Comparison of ENCODE assay signal across 30 cellular contexts in the genomic region with DNA sequence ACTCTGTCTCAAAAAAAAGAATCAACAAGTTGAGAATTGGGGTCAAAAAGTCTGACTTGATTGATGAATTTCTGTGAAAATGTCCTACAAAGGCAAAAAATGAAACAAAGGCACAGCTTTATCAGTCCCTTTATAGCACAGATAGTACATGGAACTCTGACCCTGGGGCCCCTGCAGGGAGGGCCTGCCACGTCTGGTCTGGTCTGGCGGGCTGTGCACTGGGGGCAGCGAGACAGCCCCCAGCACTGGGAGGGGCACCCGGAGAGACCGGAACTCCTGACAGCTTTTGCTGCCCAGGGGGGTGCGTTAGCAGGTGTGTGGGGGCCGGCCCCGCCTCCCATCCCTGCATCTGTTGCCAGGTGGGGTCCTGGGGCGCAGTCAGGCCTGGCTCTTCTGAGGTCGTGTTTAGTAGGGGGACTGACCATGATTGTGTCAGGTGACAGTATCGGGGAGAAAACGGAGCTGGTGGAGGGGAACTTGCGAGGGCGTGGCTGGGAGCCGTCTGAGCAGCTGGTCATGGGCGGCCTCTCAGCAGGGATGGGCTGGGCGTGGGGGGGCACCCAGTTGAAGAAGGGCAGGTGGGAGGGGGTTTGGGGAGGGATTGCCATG. TPM values are rescaled to one million over a fixed set of nuclear protein-coding genes. Genes with fewer than 3 reads are reported as not detected.
DNase-seq lines count a peak whose midpoint lies in the region; ATAC-seq, FAIRE-seq and TF ChIP-seq lines count a peak whose summit lies in the region.
"Had no signal": no experiment of that assay in that cellular context is flagged by ENCODE, and none has a peak within 500 bp of the region (broad histone marks: within the 10 kb centered on the region; RNA-seq: fewer than 3 reads in every experiment).

No MANE protein-coding gene starts in this region.

- WGBS in small intestine, 3 donors = 19 to 64% (median 32%) methylated on average over 17 of the region's 17 CpGs

- no peak for FAIRE-seq in small intestine (lab: Jason Lieb, UNC)
- FAIRE-seq: A204.1, bronchial epithelial cell had no signal

- no peak for TF ChIP-seq CTCF in colonic mucosa (IDR thresholded peaks at IDR 0.05)

- H3K4me3 ChIP-seq in colonic mucosa (no peak overlapping the region), small intestine (ENCODE audit: low read depth in 1 of 2, low read length in 2 of 2) (no peak overlapping the region)
- H3K4me3 ChIP-seq: coronary artery, MG63, PC-9, prostate gland, thoracic aorta had no signal

- DNase-seq in activated CD4-positive, alpha-beta memory T cell treated with anti-CD3 and anti-CD28 coated beads for 36 hours = no peak
- no peak for DNase-seq in activated CD4-positive, alpha-beta memory T cell treated with anti-CD3 and anti-CD28 coated beads, Interleukin-2, amount 10 ng/mL, durations not matched to agents 7 days and 5 days
- peak; percentile 68 for DNase-seq in HuH-7 (ENCODE audit: low spot score)
- peak; percentile 46 for DNase-seq in colonic mucosa
- peak; percentile 52 for DNase-seq in small intestine
- DNase-seq in NCI-H1417 (lab: John Stamatoyannopoulos, UW) = no peak
- DNase-seq: activated CD4-positive, alpha-beta T cell treated with anti-CD3 and anti-CD28 coated beads, Interleukin-2, amount 50 U/mL, for 1 hour; activated naive CD4-positive, alpha-beta T cell treated with anti-CD3 and anti-CD28 coated beads, Interleukin-2, amount 10 ng/mL, durations not matched to agents 7 days and 5 days; activated T-cell treated with anti-CD3 and anti-CD28 coated beads, Interleukin-2, amount 50 U/mL, for 72 hours; anterior cingulate cortex; CD8-positive, alpha-beta memory T cell; DMS 273 treated with DMSO at 0.1 percent for 48 hours; EL; HCEC 1CT; head of caudate nucleus; kidney glomerular epithelial cell; MG63; NCI-H1436; PC-9; stimulated activated CD4-positive, alpha-beta T cell treated with anti-CD3 and anti-CD28 coated beads, Interleukin-15, amount 100 ng/mL, for 24 hours; stimulated activated naive CD4-positive, alpha-beta T cell treated with Interleukin-2 at 50 U/mL for 16 hours; WERI-Rb-1 had no signal

- H3K36me3 ChIP-seq in colonic mucosa (no peaks in the 10 kb centered on the region), small intestine (ENCODE audit: control insufficient read depth in 2 of 2, insufficient read depth in 2 of 2, low read length in 2 of 2) (peaks cover 12 to 14% of the 10 kb centered on the region in 2 donors)
- H3K36me3 ChIP-seq: MG63, prostate gland had no signal

- H3K4me1 ChIP-seq in colonic mucosa (peaks cover 5% of the 10 kb centered on the region), small intestine (ENCODE audit: control insufficient read depth in 2 of 2, insufficient read depth in 1 of 2, low read depth in 1 of 2, low read length in 1 of 2) (peaks cover 2 to 6% of the 10 kb centered on the region in 2 donors)
- H3K4me1 ChIP-seq: prostate gland had no signal

- H3K27ac Mint-ChIP-seq in activated CD4-positive, alpha-beta memory T cell treated with anti-CD3 and anti-CD28 coated beads for 36 hours = peak overlapping the region; percentile 56
- H3K27ac Mint-ChIP-seq in activated CD4-positive, alpha-beta memory T cell treated with anti-CD3 and anti-CD28 coated beads, Interleukin-2, amount 10 ng/mL, durations not matched to agents 7 days and 5 days = no peak overlapping the region
- H3K27ac Mint-ChIP-seq: activated T-cell treated with anti-CD3 and anti-CD28 coated beads, Interleukin-2, amount 50 U/mL, for 72 hours had no signal

- H3K27me3 ChIP-seq in colonic mucosa (no peaks in the 10 kb centered on the region), small intestine (ENCODE audit: control insufficient read depth in 2 of 2, insufficient read depth in 2 of 2, low read length in 2 of 2) (no peaks in the 10 kb centered on the region)
- H3K27me3 ChIP-seq: MG63 had no signal

- H3K9ac ChIP-seq in colonic mucosa (ENCODE audit: low read depth in 2 of 2, low read length in 2 of 2) = no peak overlapping the region

- POLR2A ChIA-PET in activated CD4-positive, alpha-beta memory T cell treated with anti-CD3 and anti-CD28 coated beads for 36 hours (lab: Charles Lee) = no interaction called here
- POLR2A ChIA-PET in activated CD4-positive, alpha-beta memory T cell treated with anti-CD3 and anti-CD28 coated beads, Interleukin-2, amount 10 ng/mL, durations not matched to agents 7 days and 5 days (lab: Charles Lee) = no interaction called here

- peaks cover 18% of the 10 kb centered on the region for H3K36me3 Mint-ChIP-seq in activated CD4-positive, alpha-beta memory T cell treated with anti-CD3 and anti-CD28 coated beads for 36 hours
- H3K36me3 Mint-ChIP-seq in activated CD4-positive, alpha-beta memory T cell treated with anti-CD3 and anti-CD28 coated beads, Interleukin-2, amount 10 ng/mL, durations not matched to agents 7 days and 5 days (ENCODE audit: low read depth) = peaks cover 12% of the 10 kb centered on the region

- H3K27ac ChIP-seq in colonic mucosa (no peak overlapping the region), small intestine (ENCODE audit: low read depth in 1 of 2, low read length in 1 of 2) (peak overlapping the region in 1 of 2 donors; percentile 48)
- H3K27ac ChIP-seq: coronary artery, PC-9, prostate gland, thoracic aorta, WERI-Rb-1 had no signal

- no peak overlapping the region for H3K4me3 Mint-ChIP-seq in activated CD4-positive, alpha-beta memory T cell treated with anti-CD3 and anti-CD28 coated beads for 36 hours
- H3K4me3 Mint-ChIP-seq in activated CD4-positive, alpha-beta memory T cell treated with anti-CD3 and anti-CD28 coated beads, Interleukin-2, amount 10 ng/mL, durations not matched to agents 7 days and 5 days = no peak overlapping the region
- H3K4me3 Mint-ChIP-seq: activated naive CD4-positive, alpha-beta T cell treated with anti-CD3 and anti-CD28 coated beads, Interleukin-2, amount 10 ng/mL, durations not matched to agents 7 days and 5 days had no signal

- no peaks in the 10 kb centered on the region for H3K9me3 ChIP-seq in colonic mucosa
- H3K9me3 ChIP-seq in small intestine (ENCODE audit: control insufficient read depth, low read depth) = no peaks in the 10 kb centered on the region
- H3K9me3 ChIP-seq: MG63, prostate gland, thoracic aorta had no signal

- intact Hi-C loops in activated CD4-positive, alpha-beta memory T cell treated with anti-CD3 and anti-CD28 coated beads for 36 hours (cut with micrococcal nuclease) = loop anchor here (5.0 kb wide), 1 partner anchor 110 kb away; no protein-coding TSS in a partner anchor
- intact Hi-C loops in colonic mucosa (cut with DNase I) = loop anchor here (5.0 kb wide), 1 partner anchor 90 kb away; no protein-coding TSS in a partner anchor

- CTCF ChIA-PET in activated CD4-positive, alpha-beta memory T cell treated with anti-CD3 and anti-CD28 coated beads for 36 hours (lab: Charles Lee) = interaction anchor here (2.5 kb wide), 1 partner anchor 109 kb away, joined by 10 read pairs; no protein-coding TSS in a partner anchor
- CTCF ChIA-PET in activated CD4-positive, alpha-beta memory T cell treated with anti-CD3 and anti-CD28 coated beads, Interleukin-2, amount 10 ng/mL, durations not matched to agents 7 days and 5 days (lab: Charles Lee) = interaction anchor here (1.3 kb wide), 2 partner anchors 10 to 109 kb away, joined by 5 to 7 read pairs; no protein-coding TSS in a partner anchor

- no peaks in the 10 kb centered on the region for H3K9me3 Mint-ChIP-seq in activated CD4-positive, alpha-beta memory T cell treated with anti-CD3 and anti-CD28 coated beads for 36 hours
- H3K9me3 Mint-ChIP-seq in activated CD4-positive, alpha-beta memory T cell treated with anti-CD3 and anti-CD28 coated beads, Interleukin-2, amount 10 ng/mL, durations not matched to agents 7 days and 5 days = no peaks in the 10 kb centered on the region
- H3K9me3 Mint-ChIP-seq: activated naive CD4-positive, alpha-beta T cell treated with anti-CD3 and anti-CD28 coated beads, Interleukin-2, amount 10 ng/mL, durations not matched to agents 7 days and 5 days; activated T-cell treated with anti-CD3 and anti-CD28 coated beads, Interleukin-2, amount 50 U/mL, for 72 hours; CD8-positive, alpha-beta memory T cell had no signal

- peaks cover 40% of the 10 kb centered on the region for H3K4me1 Mint-ChIP-seq in activated CD4-positive, alpha-beta memory T cell treated with anti-CD3 and anti-CD28 coated beads for 36 hours (ENCODE audit: low read depth)
- H3K4me1 Mint-ChIP-seq in activated CD4-positive, alpha-beta memory T cell treated with anti-CD3 and anti-CD28 coated beads, Interleukin-2, amount 10 ng/mL, durations not matched to agents 7 days and 5 days = peaks cover 23% of the 10 kb centered on the region

- no peaks in the 10 kb centered on the region for H3K27me3 Mint-ChIP-seq in activated CD4-positive, alpha-beta memory T cell treated with anti-CD3 and anti-CD28 coated beads for 36 hours
- H3K27me3 Mint-ChIP-seq in activated CD4-positive, alpha-beta memory T cell treated with anti-CD3 and anti-CD28 coated beads, Interleukin-2, amount 10 ng/mL, durations not matched to agents 7 days and 5 days = no peaks in the 10 kb centered on the region
- H3K27me3 Mint-ChIP-seq: activated naive CD4-positive, alpha-beta T cell treated with anti-CD3 and anti-CD28 coated beads, Interleukin-2, amount 10 ng/mL, durations not matched to agents 7 days and 5 days; CD8-positive, alpha-beta memory T cell had no signal

- ATAC-seq in GM21723 (IDR thresholded peaks at IDR 0.05; ENCODE audit: unreplicated experiment) (no peak), GM21447 (IDR thresholded peaks at IDR 0.05; ENCODE audit: unreplicated experiment) (no peak)
- ATAC-seq: activated T-cell treated with anti-CD3 and anti-CD28 coated beads, Interleukin-2, amount 50 U/mL, for 72 hours; Right ventricle myocardium inferior had no signal

RNA-seq across cellular contexts. Expression of a gene that starts 51.7 kb away (rescaled TPM):
- 10 to 100 TPM; 50.4 to 52.0 TPM for total RNA-seq in activated CD4-positive, alpha-beta memory T cell treated with anti-CD3 and anti-CD28 coated beads for 36 hours
- 10 to 100 TPM; 52.9 to 54.8 TPM for total RNA-seq in activated CD4-positive, alpha-beta memory T cell treated with anti-CD3 and anti-CD28 coated beads, Interleukin-2, amount 10 ng/mL, durations not matched to agents 7 days and 5 days
- 100 to 1,000 TPM; 118 to 141 TPM for total RNA-seq in colonic mucosa
- polyA plus RNA-seq in small intestine = 10 to 100 TPM; 30.5 to 64.9 (median 43.2) TPM

Comparison
In these comparisons a context has a peak if more than half of its experiments do, and no peak if none do; other contexts are left out.
1. DNase-seq: peak in HuH-7 (single experiment), colonic mucosa (single experiment) and small intestine (single experiment); none in activated CD4-positive, alpha-beta memory T cell treated with anti-CD3 and anti-CD28 coated beads for 36 hours (single experiment), activated CD4-positive, alpha-beta memory T cell treated with anti-CD3 and anti-CD28 coated beads, Interleukin-2, amount 10 ng/mL, durations not matched to agents 7 days and 5 days (single experiment) and NCI-H1417 (0 of 3).